In genomic region chr12:43312991-43313505, GRCh38 we compare ENCODE assay signal across 2 cellular contexts.
TF ChIP-seq lines count a peak whose summit lies in the region.

No MANE protein-coding gene starts in this region.

TF ChIP-seq in IMR-90, 13 proteins besides CTCF, POLR2A, EP300 and RAD21:
- TF ChIP-seq RCOR1 (IDR thresholded peaks at IDR 0.05; ENCODE audit: insufficient replicate concordance, low read length) (no peak), CEBPB (IDR thresholded peaks at IDR 0.05; ENCODE audit: low read depth, low read length) (no peak), MXI1 (IDR thresholded peaks at IDR 0.05; ENCODE audit: borderline replicate concordance, low read depth, low read length) (no peak), CHD1 (IDR thresholded peaks at IDR 0.05; ENCODE audit: low read depth, low read length) (no peak), MAZ (IDR thresholded peaks at IDR 0.05; ENCODE audit: borderline replicate concordance, low read depth, low read length) (no peak), MAFK (IDR thresholded peaks at IDR 0.05; ENCODE audit: low read depth, low read length) (no peak), SMC3 (IDR thresholded peaks at IDR 0.05; ENCODE audit: low read depth, low read length) (no peak), RFX5 (IDR thresholded peaks at IDR 0.05; ENCODE audit: low read depth, low read length) (no peak), BHLHE40 (IDR thresholded peaks at IDR 0.05; ENCODE audit: low read depth, low read length) (no peak), USF2 (IDR thresholded peaks at IDR 0.05; ENCODE audit: low read depth, low read length) (no peak), NFE2L2 (IDR thresholded peaks at IDR 0.05; ENCODE audit: low read depth, low read length) (no peak), FOS (IDR thresholded peaks at IDR 0.05; ENCODE audit: low read depth, low read length) (no peak), ELK1 (IDR thresholded peaks at IDR 0.05; ENCODE audit: borderline replicate concordance, low read depth, low read length) (no peak)

TF ChIP-seq in H1, 55 proteins besides CTCF, POLR2A, EP300 and RAD21:
- TF ChIP-seq SAP30 (IDR thresholded peaks at IDR 0.05; ENCODE audit: insufficient read depth, insufficient replicate concordance, low read length) (no peak), MAX (IDR thresholded peaks at IDR 0.05) (no peak), CTBP2 (IDR thresholded peaks at IDR 0.05; ENCODE audit: borderline replicate concordance, insufficient read depth, insufficient read length, low read length) (no peak), PHF8 (conservative IDR thresholded peaks at IDR 0.05; ENCODE audit: low read depth, low read length) (no peak), YY1 (IDR thresholded peaks at IDR 0.05; ENCODE audit: low read depth, low read length) (no peak), SIN3A (conservative IDR thresholded peaks at IDR 0.05 in 1 of 2, IDR thresholded peaks at IDR 0.05 in 1 of 2; ENCODE audit: low read depth in 1 of 2, low read length in 2 of 2) (no peak), USF2 (IDR thresholded peaks at IDR 0.05; ENCODE audit: low read length) (no peak), KDM1A (IDR thresholded peaks at IDR 0.05; ENCODE audit: borderline replicate concordance, low read length) (no peak), CREB1 (IDR thresholded peaks at IDR 0.05) (no peak), NRF1 (IDR thresholded peaks at IDR 0.05; ENCODE audit: low read depth, low read length) (no peak), SP4 (IDR thresholded peaks at IDR 0.05; ENCODE audit: low read length) (no peak), BCL11A (IDR thresholded peaks at IDR 0.05; ENCODE audit: low read depth in 2 of 2, low read length in 2 of 2) (no peak), CBX5 (IDR thresholded peaks at IDR 0.05; ENCODE audit: low read depth, low read length) (no peak), CHD7 (IDR thresholded peaks at IDR 0.05; ENCODE audit: insufficient replicate concordance, low read length) (no peak)
